31 cellular contexts compared by ENCODE assay signal in genomic region chr1:224828691-224829090, GRCh38.
DNase-seq lines count a peak whose midpoint lies in the region; ATAC-seq and TF ChIP-seq lines count a peak whose summit lies in the region.
"Had no signal": no experiment of that assay in that cellular context is flagged by ENCODE, and none has a peak within 500 bp of the region (broad histone marks: within the 10 kb centered on the region; RNA-seq: fewer than 3 reads in every experiment).

No MANE protein-coding gene starts in this region.

- POLR2A ChIA-PET in HEK293 (lab: Yijun Ruan, JAX), result no interaction called here

- ATAC-seq in foreskin keratinocyte (no peak), GM19023 (IDR thresholded peaks at IDR 0.05; ENCODE audit: unreplicated experiment) (no peak)
- ATAC-seq: A549; effector memory CD8-positive, alpha-beta T cell; GM23338; K562; naive thymus-derived CD4-positive, alpha-beta T cell had no signal

- no peaks in the 10 kb centered on the region for H3K4me1 ChIP-seq in HEK293 (ENCODE audit: control insufficient read depth, insufficient read depth, low read length)
- no peaks in the 10 kb centered on the region for H3K4me1 ChIP-seq in foreskin keratinocyte
- H3K4me1 ChIP-seq: A549, Caco-2, colonic mucosa, vagina had no signal

- H3K36me3 ChIP-seq in HEK293 (ENCODE audit: control insufficient read depth in 2 of 2, insufficient read depth in 1 of 2, low read length in 2 of 2) (no peaks in the 10 kb centered on the region), WERI-Rb-1 (no peaks in the 10 kb centered on the region)
- H3K36me3 ChIP-seq: cardiac muscle cell, colonic mucosa, thyroid gland, vagina had no signal

- no peak overlapping the region for H3K27ac ChIP-seq in HEK293 (ENCODE audit: extremely low read depth, low read depth, low read length)
- no peak overlapping the region for H3K27ac ChIP-seq in foreskin keratinocyte
- no peak overlapping the region for H3K27ac ChIP-seq in coronary artery
- H3K27ac ChIP-seq in WERI-Rb-1, result no peak overlapping the region
- H3K27ac ChIP-seq: A549, cardiac muscle cell, colonic mucosa, RWPE1, thyroid gland, vagina had no signal

- no peak overlapping the region for H3K4me3 ChIP-seq in AG09309 (ENCODE audit: control insufficient read depth, low read depth, low read length)
- H3K4me3 ChIP-seq in HEK293 (ENCODE audit: low read depth, low read length), result no peak overlapping the region
- H3K4me3 ChIP-seq in coronary artery, result no peak overlapping the region
- H3K4me3 ChIP-seq in WERI-Rb-1 (ENCODE audit: low read depth, low read length), result no peak overlapping the region
- H3K4me3 ChIP-seq: A549, cardiac muscle cell, colonic mucosa, GM23338, K562, thyroid gland, vagina had no signal

- DNase-seq in AG09309 (ENCODE audit: low read depth), result peak; percentile 27
- peak; percentile 34 for DNase-seq in astrocyte of the hippocampus (ENCODE audit: low read depth, low spot score)
- peak; percentile 9 to 34 for DNase-seq in foreskin keratinocyte
- no peak for DNase-seq in coronary artery (ENCODE audit: low spot score)
- DNase-seq in WERI-Rb-1, result no peak
- DNase-seq in NK-92 (lab: John Stamatoyannopoulos, UW; ENCODE audit: unreplicated experiment), result no peak
- DNase-seq: activated CD4-positive, alpha-beta memory T cell treated with anti-CD3 and anti-CD28 coated beads, Interleukin-2, amount 10 ng/mL, durations not matched to agents 7 days and 5 days; activated CD8-positive, alpha-beta memory T cell treated with anti-CD3 and anti-CD28 coated beads, Interleukin-2, amount 50 U/mL, for 48 hours; activated naive CD4-positive, alpha-beta T cell treated with anti-CD3 and anti-CD28 coated beads, Interleukin-2, amount 50 U/mL, for 16 hours; amygdala; C1 segment of cervical spinal cord; Caco-2; colonic mucosa; DMS79; effector memory CD8-positive, alpha-beta T cell; kidney; naive thymus-derived CD4-positive, alpha-beta T cell; NCI-H1417 treated with DMSO at 0.1 percent for 48 hours; NCI-H2081 treated with DMSO at 0.1 percent for 48 hours; NCI-H345; NCI-H748 treated with DMSO at 0.1 percent for 48 hours; nucleus accumbens; thyroid gland had no signal

- no peaks in the 10 kb centered on the region for H3K27me3 ChIP-seq in foreskin keratinocyte
- no peaks in the 10 kb centered on the region for H3K27me3 ChIP-seq in WERI-Rb-1 (ENCODE audit: insufficient read depth, low read depth, severe bottlenecking)
- H3K27me3 ChIP-seq: cardiac muscle cell, colonic mucosa, thyroid gland, vagina had no signal

- TF ChIP-seq CTCF in AG09309 (IDR thresholded peaks at IDR 0.05; ENCODE audit: control insufficient read depth, insufficient read depth, low read depth, low read length, missing control alignments) (no peak), HEK293 (tag by site-specific recombination; IDR thresholded peaks at IDR 0.05) (no peak), foreskin keratinocyte (conservative IDR thresholded peaks at IDR 0.05) (no peak), coronary artery (IDR thresholded peaks at IDR 0.05) (no peak), WERI-Rb-1 (IDR thresholded peaks at IDR 0.05; ENCODE audit: low read depth, low read length) (no peak)

- H3K9me3 ChIP-seq in HEK293 (ENCODE audit: control insufficient read depth, insufficient read depth, low read depth, low read length) (peaks cover 5% of the 10 kb centered on the region; the same call in 1 of the 2 replicates), WERI-Rb-1 (ENCODE audit: severe bottlenecking) (no peaks in the 10 kb centered on the region)
- H3K9me3 ChIP-seq: colonic mucosa, thyroid gland, vagina had no signal

- CTCF ChIA-PET in HEK293 (lab: Yijun Ruan, JAX), result interaction anchor here (1.0 to 2.6 kb wide), 2 partner anchors 23 to 94 kb away, joined by 3 to 25 read pairs; no protein-coding TSS in a partner anchor

TF ChIP-seq in HEK293, 187 proteins besides CTCF, POLR2A, EP300 and RAD21:
- TF ChIP-seq ZNF707 (tag by site-specific recombination; IDR thresholded peaks at IDR 0.05) (no peak), ZNF37A (tag by site-specific recombination; IDR thresholded peaks at IDR 0.05) (peak; percentile 79), ZNF488 (tag by site-specific recombination; IDR thresholded peaks at IDR 0.05) (no peak), ZFP37 (tag by site-specific recombination; IDR thresholded peaks at IDR 0.05) (no peak), ZBTB49 (tag by site-specific recombination; IDR thresholded peaks at IDR 0.05; ENCODE audit: low read depth) (no peak)

Comparison
In these comparisons a context has a peak if more than half of its experiments do, and no peak if none do; other contexts are left out.
1. DNase-seq: peak in AG09309 (single experiment), astrocyte of the hippocampus (single experiment) and foreskin keratinocyte (2 of 2); none in coronary artery (single experiment), WERI-Rb-1 (single experiment) and NK-92 (single experiment).